Comparison of ENCODE assay signal across 10 cellular contexts in genomic region chr14:23365353-23366162, GRCh38. TPM values are rescaled to one million over a fixed set of nuclear protein-coding genes. Genes with fewer than 3 reads are reported as not detected.
DNase-seq lines count a peak whose midpoint lies in the region; ATAC-seq and TF ChIP-seq lines count a peak whose summit lies in the region.
"Had no signal": no experiment of that assay in that cellular context is flagged by ENCODE, and none has a peak within 500 bp of the region (broad histone marks: within the 10 kb centered on the region; RNA-seq: fewer than 3 reads in every experiment).

No MANE protein-coding gene starts in this region.

- no peak for DNase-seq in stimulated activated naive CD8-positive, alpha-beta T cell treated with anti-CD3 and anti-CD28 coated beads, Interleukin-15, amount 100 ng/mL, for 72 hours
- no peak for DNase-seq in stimulated activated naive CD8-positive, alpha-beta T cell treated with anti-CD3 and anti-CD28 coated beads, Interleukin-15, Interleukin-2, amounts not matched to agents 100 U/mL and 50 U/mL, for 24 hours
- no peak for DNase-seq in foreskin fibroblast
- no peak for DNase-seq in activated CD4-positive, alpha-beta memory T cell treated with anti-CD3 and anti-CD28 coated beads for 36 hours
- no peak for DNase-seq in activated naive CD4-positive, alpha-beta T cell (lab: John Stamatoyannopoulos, UW)
- DNase-seq in activated CD4-positive, CD25-positive, alpha-beta regulatory T cell (lab: John Stamatoyannopoulos, UW): no peak
- no peak for DNase-seq in DMS153 treated with DMSO at 0.1 percent for 48 hours (lab: John Stamatoyannopoulos, UW; ENCODE audit: unreplicated experiment)
- DNase-seq: activated CD4-positive, alpha-beta T cell treated with anti-CD3 and anti-CD28 coated beads for 1 hour; CD4-positive, alpha-beta T cell had no signal

- POLR2A ChIA-PET in activated CD4-positive, alpha-beta memory T cell treated with anti-CD3 and anti-CD28 coated beads for 36 hours (lab: Charles Lee): no interaction called here

- peaks cover 50% of the 10 kb centered on the region for H3K27me3 Mint-ChIP-seq in stimulated activated naive CD8-positive, alpha-beta T cell treated with anti-CD3 and anti-CD28 coated beads, Interleukin-15, amount 100 ng/mL, for 72 hours
- H3K27me3 Mint-ChIP-seq in nephron (ENCODE audit: low read depth): peaks cover 4% of the 10 kb centered on the region
- H3K27me3 Mint-ChIP-seq in activated CD4-positive, alpha-beta memory T cell treated with anti-CD3 and anti-CD28 coated beads for 36 hours: peaks cover 29% of the 10 kb centered on the region

- intact Hi-C loops in activated CD4-positive, alpha-beta memory T cell treated with anti-CD3 and anti-CD28 coated beads for 36 hours (cut with micrococcal nuclease): no loop called here

- peaks cover 13% of the 10 kb centered on the region for H3K36me3 Mint-ChIP-seq in nephron (ENCODE audit: low read depth)
- no peaks in the 10 kb centered on the region for H3K36me3 Mint-ChIP-seq in activated CD4-positive, alpha-beta memory T cell treated with anti-CD3 and anti-CD28 coated beads for 36 hours

- no peak overlapping the region for H3K4me3 Mint-ChIP-seq in stimulated activated naive CD8-positive, alpha-beta T cell treated with anti-CD3 and anti-CD28 coated beads, Interleukin-15, amount 100 ng/mL, for 72 hours
- peak overlapping the region; percentile 78 to 88 (median 85) for H3K4me3 Mint-ChIP-seq in nephron
- H3K4me3 Mint-ChIP-seq in activated CD4-positive, alpha-beta memory T cell treated with anti-CD3 and anti-CD28 coated beads for 36 hours: no peak overlapping the region
- H3K4me3 Mint-ChIP-seq: CD4-positive, alpha-beta T cell had no signal

- no peak overlapping the region for H3K27ac Mint-ChIP-seq in stimulated activated naive CD8-positive, alpha-beta T cell treated with anti-CD3 and anti-CD28 coated beads, Interleukin-15, amount 100 ng/mL, for 72 hours
- H3K27ac Mint-ChIP-seq in nephron: peak overlapping the region; percentile 98 to 99 (median 99)
- H3K27ac Mint-ChIP-seq in activated CD4-positive, alpha-beta memory T cell treated with anti-CD3 and anti-CD28 coated beads for 36 hours: no peak overlapping the region
- H3K27ac Mint-ChIP-seq: CD4-positive, alpha-beta T cell had no signal

- H3K9me3 Mint-ChIP-seq in stimulated activated naive CD8-positive, alpha-beta T cell treated with anti-CD3 and anti-CD28 coated beads, Interleukin-15, amount 100 ng/mL, for 72 hours: no peaks in the 10 kb centered on the region
- H3K9me3 Mint-ChIP-seq in nephron: no peaks in the 10 kb centered on the region
- H3K9me3 Mint-ChIP-seq in activated CD4-positive, alpha-beta memory T cell treated with anti-CD3 and anti-CD28 coated beads for 36 hours: no peaks in the 10 kb centered on the region
- H3K9me3 Mint-ChIP-seq: CD4-positive, alpha-beta T cell had no signal

- peak overlapping the region; percentile 55 for H3K4me3 ChIP-seq in foreskin fibroblast (ENCODE audit: low read depth in 1 of 2, low read length in 2 of 2)

- CTCF ChIA-PET in activated CD4-positive, alpha-beta memory T cell treated with anti-CD3 and anti-CD28 coated beads for 36 hours (lab: Charles Lee): interaction anchor here (3.7 kb wide), 1 partner anchor 15 kb away, joined by 14 read pairs; no protein-coding TSS in a partner anchor

- ATAC-seq in stimulated activated naive CD8-positive, alpha-beta T cell treated with anti-CD3 and anti-CD28 coated beads, Interleukin-15, amount 100 ng/mL, for 72 hours: peak; percentile 10
- no peak for ATAC-seq in stimulated activated naive CD8-positive, alpha-beta T cell treated with anti-CD3 and anti-CD28 coated beads, Interleukin-15, Interleukin-2, amounts not matched to agents 100 U/mL and 50 U/mL, for 24 hours

- TF ChIP-seq CTCF in foreskin fibroblast (IDR thresholded peaks at IDR 0.05; ENCODE audit: low read depth, low read length): no peak
- no peak for TF ChIP-seq CTCF in nephron (IDR thresholded peaks at IDR 0.05; ENCODE audit: unreplicated experiment in 3 of 3)

- peaks cover 6% of the 10 kb centered on the region for H3K4me1 Mint-ChIP-seq in stimulated activated naive CD8-positive, alpha-beta T cell treated with anti-CD3 and anti-CD28 coated beads, Interleukin-15, amount 100 ng/mL, for 72 hours
- H3K4me1 Mint-ChIP-seq in nephron: peaks cover 44% of the 10 kb centered on the region
- H3K4me1 Mint-ChIP-seq in activated CD4-positive, alpha-beta memory T cell treated with anti-CD3 and anti-CD28 coated beads for 36 hours (ENCODE audit: low read depth): peaks cover 6% of the 10 kb centered on the region

RNA-seq across cellular contexts. Expression of gene EFS, which starts 0.6 kb away (rescaled TPM):
- not detected for total RNA-seq in activated CD4-positive, alpha-beta memory T cell treated with anti-CD3 and anti-CD28 coated beads for 36 hours
- total RNA-seq: CD4-positive, alpha-beta T cell had no signal

RNA-seq across cellular contexts. Expression of gene IL25, which starts 7.1 kb away (rescaled TPM):
- not detected for total RNA-seq in activated CD4-positive, alpha-beta memory T cell treated with anti-CD3 and anti-CD28 coated beads for 36 hours
- total RNA-seq: CD4-positive, alpha-beta T cell had no signal

RNA-seq across cellular contexts. Expression of gene CMTM5, which starts 11.3 kb away (rescaled TPM):
- total RNA-seq in activated CD4-positive, alpha-beta memory T cell treated with anti-CD3 and anti-CD28 coated beads for 36 hours: not detected
- total RNA-seq: CD4-positive, alpha-beta T cell had no signal

RNA-seq across cellular contexts. Expression of gene SLC22A17, which starts 12.9 kb away (rescaled TPM):
- 1 to 10 TPM; 4.4 to 4.8 TPM for total RNA-seq in activated CD4-positive, alpha-beta memory T cell treated with anti-CD3 and anti-CD28 coated beads for 36 hours

RNA-seq across cellular contexts. Expression of gene MYH6, which starts 42.5 kb away (rescaled TPM):
- total RNA-seq in activated CD4-positive, alpha-beta memory T cell treated with anti-CD3 and anti-CD28 coated beads for 36 hours: under 1 TPM in 1 of 2 experiments, not detected in 1; 0.05 TPM
- total RNA-seq: CD4-positive, alpha-beta T cell had no signal

Comparison
In these comparisons a context has a peak if more than half of its experiments do, and no peak if none do; other contexts are left out.
1. H3K27ac Mint-ChIP-seq: peak in nephron (3 of 3); none in stimulated activated naive CD8-positive, alpha-beta T cell treated with anti-CD3 and anti-CD28 coated beads, Interleukin-15, amount 100 ng/mL, for 72 hours (0 of 2) and activated CD4-positive, alpha-beta memory T cell treated with anti-CD3 and anti-CD28 coated beads for 36 hours (single experiment).
2. H3K4me3 Mint-ChIP-seq: peak in nephron (3 of 3); none in stimulated activated naive CD8-positive, alpha-beta T cell treated with anti-CD3 and anti-CD28 coated beads, Interleukin-15, amount 100 ng/mL, for 72 hours (0 of 2) and activated CD4-positive, alpha-beta memory T cell treated with anti-CD3 and anti-CD28 coated beads for 36 hours (single experiment).